Comparison of ENCODE assay signal across 22 cellular contexts in genomic region chr22:40586781-40587180, GRCh38.
"Had no signal": no experiment of that assay in that cellular context is flagged by ENCODE, and none has a peak within 500 bp of the region (broad histone marks: within the 10 kb centered on the region; RNA-seq: fewer than 3 reads in every experiment).

No MANE protein-coding gene starts in this region.

- H3K36me3 ChIP-seq: breast epithelium, Peyer's patch had no signal

- H3K27ac Mint-ChIP-seq: activated CD8-positive, alpha-beta T cell treated with anti-CD3 and anti-CD28 coated beads, Interleukin-2, amount 10 ng/mL, durations not matched to agents 7 days and 5 days; activated T-cell treated with anti-CD3 and anti-CD28 coated beads, Interleukin-2, amount 50 U/mL, for 24 hours; activated T-helper 1 cell treated with anti-CD3 and anti-CD28 coated beads, Interleukin-12 subunit alpha, Interleukin-12 subunit beta, Interleukin-2, Interleukin-4 antibody, amounts not matched to agents 30 ng/mL and 10 ng/mL and 1 ng/mL, durations not matched to agents 14 hours and 24 hours and 36 hours; T-helper 1 cell treated with Interleukin-12 subunit alpha and Interleukin-12 subunit beta and Interleukin-4 antibody, amounts not matched to agents 30 μg/mL and 1 μg/mL, for 36 hours had no signal

- H3K4me3 ChIP-seq: breast epithelium, MG63, Peyer's patch had no signal

- H3K27ac ChIP-seq: Peyer's patch had no signal

- H3K27me3 Mint-ChIP-seq: activated T-cell treated with anti-CD3 and anti-CD28 coated beads, Interleukin-2, amount 50 U/mL, for 24 hours had no signal

- H3K4me1 ChIP-seq: Peyer's patch had no signal

- DNase-seq: activated CD4-positive, alpha-beta T cell treated with anti-CD3 and anti-CD28 coated beads for 48 hours; activated CD4-positive, alpha-beta T cell treated with anti-CD3 and anti-CD28 coated beads, Interleukin-2, amount 50 U/mL, for 4 hours; activated CD8-positive, alpha-beta T cell treated with anti-CD3 and anti-CD28 coated beads, Interleukin-2, amount 10 ng/mL, durations not matched to agents 7 days and 5 days; activated effector memory CD4-positive, alpha-beta T cell treated with Interleukin-2 at 50 U/mL for 16 hours; activated naive CD4-positive, alpha-beta T cell treated with anti-CD3 and anti-CD28 coated beads, Interleukin-2, amount 50 U/mL, for 16 hours; activated T-cell treated with anti-CD3 and anti-CD28 coated beads, Interleukin-2, amount 50 U/mL, for 24 hours; anterior cingulate cortex; caudate nucleus; MG63; MV-4-11; NCI-H1092 treated with DMSO at 0.1 percent for 48 hours; NCI-H1417 treated with DMSO at 0.1 percent for 48 hours; NCI-H1694; NCI-H2029 treated with DMSO at 0.1 percent for 48 hours; NCI-H446; NCI-H524; Peyer's patch; SHP77 treated with DMSO at 0.1 percent for 48 hours had no signal

- H3K27me3 ChIP-seq: breast epithelium, MG63, Peyer's patch had no signal

- H3K9me3 ChIP-seq: breast epithelium, MG63, Peyer's patch had no signal

- ATAC-seq: activated CD4-positive, CD25-positive, alpha-beta regulatory T cell treated with anti-CD3 and anti-CD28 coated beads, Interleukin-2, amount 50 U/mL, for 24 hours; activated CD8-positive, alpha-beta T cell treated with anti-CD3 and anti-CD28 coated beads, Interleukin-2, amount 10 ng/mL, durations not matched to agents 7 days and 5 days had no signal

- H3K9me3 Mint-ChIP-seq: activated T-cell treated with anti-CD3 and anti-CD28 coated beads, Interleukin-2, amount 50 U/mL, for 24 hours; activated T-helper 1 cell treated with anti-CD3 and anti-CD28 coated beads, Interleukin-12 subunit alpha, Interleukin-12 subunit beta, Interleukin-2, Interleukin-4 antibody, amounts not matched to agents 30 ng/mL and 10 ng/mL and 1 ng/mL, durations not matched to agents 14 hours and 24 hours and 36 hours; T-helper 1 cell treated with Interleukin-12 subunit alpha and Interleukin-12 subunit beta and Interleukin-4 antibody, amounts not matched to agents 30 μg/mL and 1 μg/mL, for 36 hours had no signal

- H3K4me3 Mint-ChIP-seq: activated CD8-positive, alpha-beta T cell treated with anti-CD3 and anti-CD28 coated beads, Interleukin-2, amount 10 ng/mL, durations not matched to agents 7 days and 5 days; activated T-cell treated with anti-CD3 and anti-CD28 coated beads, Interleukin-2, amount 50 U/mL, for 24 hours; activated T-helper 1 cell treated with anti-CD3 and anti-CD28 coated beads, Interleukin-12 subunit alpha, Interleukin-12 subunit beta, Interleukin-2, Interleukin-4 antibody, amounts not matched to agents 30 ng/mL and 10 ng/mL and 1 ng/mL, durations not matched to agents 14 hours and 24 hours and 36 hours; T-helper 1 cell treated with Interleukin-12 subunit alpha and Interleukin-12 subunit beta and Interleukin-4 antibody, amounts not matched to agents 30 μg/mL and 1 μg/mL, for 36 hours had no signal
